Comparison of ENCODE assay signal across 8 cellular contexts in the genomic region with DNA sequence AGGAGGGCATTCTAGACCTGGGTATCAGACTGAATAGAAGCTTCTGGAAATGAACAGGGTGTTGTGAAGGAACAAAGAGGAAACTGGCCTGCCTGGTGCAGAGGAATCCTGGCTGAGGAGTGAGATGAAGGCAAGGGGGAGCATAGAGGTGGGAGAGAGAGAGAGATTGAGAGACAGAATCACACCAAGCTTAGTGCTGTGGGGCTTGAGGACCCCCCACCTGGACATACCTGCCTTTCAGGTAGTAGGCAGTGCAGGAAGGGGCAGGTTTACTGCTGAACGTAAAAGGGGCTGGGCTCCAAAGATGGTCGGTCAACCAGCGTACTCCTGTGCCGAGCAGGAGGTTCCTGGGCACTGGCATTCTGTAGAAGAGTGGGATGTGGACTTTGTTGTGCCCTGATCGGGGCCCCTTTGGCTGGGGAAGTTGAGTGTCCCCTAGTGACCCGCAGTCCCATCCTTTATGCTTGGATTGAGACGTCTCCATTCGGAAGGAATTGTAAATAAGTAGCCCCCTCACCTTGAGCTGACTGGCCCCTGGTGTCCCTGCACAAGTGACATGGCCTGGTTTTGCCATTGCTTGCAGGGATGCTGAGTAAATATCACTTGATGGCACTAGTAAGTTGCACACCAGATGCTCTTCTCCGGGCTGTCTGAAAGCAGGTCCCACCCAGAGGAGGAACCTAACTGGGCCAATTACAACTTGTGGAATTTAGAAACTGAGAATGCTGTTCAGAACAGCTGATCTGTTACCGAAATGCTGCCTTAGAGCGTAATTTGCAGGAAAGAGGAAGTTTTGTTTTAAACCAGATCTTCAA. TPM values are rescaled to one million over a fixed set of nuclear protein-coding genes. Genes with fewer than 3 reads are reported as not detected.
DNase-seq lines count a peak whose midpoint lies in the region; ATAC-seq and TF ChIP-seq lines count a peak whose summit lies in the region.

No MANE protein-coding gene starts in this region.

- peaks cover 60% of the 10 kb centered on the region for H3K79me2 ChIP-seq in GM23338 (replicated peaks; ENCODE audit: insufficient read depth)

- H3K9me3 Mint-ChIP-seq in GM23338 (peaks cover 6% of the 10 kb centered on the region; the same call in 2 of the 3 replicates), nephron (no peaks in the 10 kb centered on the region), type B pancreatic cell (no peaks in the 10 kb centered on the region)

- H3K27ac Mint-ChIP-seq in GM23338 (no peak overlapping the region), nephron (peak overlapping the region; percentile 26 to 41 (median 40)), type B pancreatic cell (peak overlapping the region; percentile 88)

- H3K4me3 Mint-ChIP-seq in GM23338 = peak overlapping the region; percentile 89
- H3K4me3 Mint-ChIP-seq in nephron = peak overlapping the region; percentile 83 to 93 (median 85)
- peak overlapping the region; percentile 89 for H3K4me3 Mint-ChIP-seq in type B pancreatic cell

- H3K4me2 ChIP-seq in GM23338 = peak overlapping the region; percentile 99

- H3K27ac ChIP-seq in GM23338 (ENCODE audit: low read depth) = no peak overlapping the region

- ATAC-seq in GM23338 = peak; percentile 6; the same call in 2 of the 3 replicates

- H3K4me3 ChIP-seq in GM23338 = peak overlapping the region; percentile 83

- peak; percentile 88 for DNase-seq in GM03348 (ENCODE audit: low spot score)
- DNase-seq in GM23338 (ENCODE audit: low spot score) = peak; percentile 41
- DNase-seq in NCI-H1694 treated with DMSO at 0.1 percent for 48 hours (lab: John Stamatoyannopoulos, UW) = peak; percentile 51
- DNase-seq in activated T-cell treated with anti-CD3 and anti-CD28 coated beads, Interleukin-2, amount 50 U/mL, for 48 hours = peak; percentile 43 to 56
- peak; percentile 87 for DNase-seq in fibroblast of peridontal ligament (ENCODE audit: extremely low read depth)
- DNase-seq in type B pancreatic cell (ENCODE audit: extremely low spot score, unreplicated experiment) = no peak
- DNase-seq in NCI-H187 treated with DMSO at 0.1 percent for 48 hours (lab: John Stamatoyannopoulos, UW) = no peak

- TF ChIP-seq CTCF in GM23338 (conservative IDR thresholded peaks at IDR 0.05; ENCODE audit: low read depth in 2 of 2) (no peak), nephron (IDR thresholded peaks at IDR 0.05; ENCODE audit: unreplicated experiment in 3 of 3) (no peak), type B pancreatic cell (conservative IDR thresholded peaks at IDR 0.05) (no peak)

- no peaks in the 10 kb centered on the region for H3K27me3 ChIP-seq in GM23338 (ENCODE audit: insufficient read depth)

- H3K36me3 Mint-ChIP-seq in GM23338 (ENCODE audit: low read depth) (0 out of 3 replicates have a peak, but pooled peaks cover under 1% of the 10 kb centered on the region), nephron (ENCODE audit: low read depth) (peaks cover 1% of the 10 kb centered on the region), type B pancreatic cell (peaks cover 8% of the 10 kb centered on the region)

- peaks cover 31% of the 10 kb centered on the region for H3K4me1 Mint-ChIP-seq in GM23338
- H3K4me1 Mint-ChIP-seq in nephron = peaks cover 30% of the 10 kb centered on the region
- H3K4me1 Mint-ChIP-seq in type B pancreatic cell (ENCODE audit: unreplicated experiment) = peaks cover 36% of the 10 kb centered on the region

- H3K36me3 ChIP-seq in GM23338 (ENCODE audit: insufficient read depth) = peaks cover 2% of the 10 kb centered on the region; the same call in 1 of the 2 replicates

- no peak overlapping the region for H2AFZ ChIP-seq in GM23338

- H4K20me1 ChIP-seq in GM23338 (replicated peaks; ENCODE audit: insufficient read depth) = peaks cover 37% of the 10 kb centered on the region

- H3F3A ChIP-seq in GM23338 (replicated peaks; ENCODE audit: low read depth) = peaks cover 5% of the 10 kb centered on the region; the same call in 1 of the 2 replicates

- peaks cover 19% of the 10 kb centered on the region for H3K4me1 ChIP-seq in GM23338 (ENCODE audit: insufficient read depth)

- peaks cover 6% of the 10 kb centered on the region for H3K27me3 Mint-ChIP-seq in GM23338 (ENCODE audit: insufficient read depth, low read depth, poor library complexity)
- H3K27me3 Mint-ChIP-seq in nephron (ENCODE audit: low read depth) = no peaks in the 10 kb centered on the region
- no peaks in the 10 kb centered on the region for H3K27me3 Mint-ChIP-seq in type B pancreatic cell

- no peaks in the 10 kb centered on the region for H3K9me2 ChIP-seq in GM23338 (ENCODE audit: insufficient read depth)

TF ChIP-seq in GM23338, 12 proteins besides CTCF, POLR2A, EP300 and RAD21 (continues in another document):
- TF ChIP-seq EZH2phosphoT487 (IDR thresholded peaks at IDR 0.05; ENCODE audit: unreplicated experiment) (no peak), CREB1 (CRISPR knock-in tag; IDR thresholded peaks at IDR 0.05; ENCODE audit: low read depth) (no peak), STAT1 (IDR thresholded peaks at IDR 0.05; ENCODE audit: unreplicated experiment) (no peak), POLR2AphosphoS5 (IDR thresholded peaks at IDR 0.05; ENCODE audit: low read depth) (no peak), JUNB (IDR thresholded peaks at IDR 0.05; ENCODE audit: unreplicated experiment) (no peak), ZNF331 (CRISPR knock-in tag; IDR thresholded peaks at IDR 0.05; ENCODE audit: low read depth) (no peak), NANOG (IDR thresholded peaks at IDR 0.05; ENCODE audit: borderline replicate concordance) (no peak)
- TF ChIP-seq, protein P1, sequence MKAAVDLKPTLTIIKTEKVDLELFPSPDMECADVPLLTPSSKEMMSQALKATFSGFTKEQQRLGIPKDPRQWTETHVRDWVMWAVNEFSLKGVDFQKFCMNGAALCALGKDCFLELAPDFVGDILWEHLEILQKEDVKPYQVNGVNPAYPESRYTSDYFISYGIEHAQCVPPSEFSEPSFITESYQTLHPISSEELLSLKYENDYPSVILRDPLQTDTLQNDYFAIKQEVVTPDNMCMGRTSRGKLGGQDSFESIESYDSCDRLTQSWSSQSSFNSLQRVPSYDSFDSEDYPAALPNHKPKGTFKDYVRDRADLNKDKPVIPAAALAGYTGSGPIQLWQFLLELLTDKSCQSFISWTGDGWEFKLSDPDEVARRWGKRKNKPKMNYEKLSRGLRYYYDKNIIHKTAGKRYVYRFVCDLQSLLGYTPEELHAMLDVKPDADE (IDR thresholded peaks at IDR 0.05) = no peak
- TF ChIP-seq, protein P2, sequence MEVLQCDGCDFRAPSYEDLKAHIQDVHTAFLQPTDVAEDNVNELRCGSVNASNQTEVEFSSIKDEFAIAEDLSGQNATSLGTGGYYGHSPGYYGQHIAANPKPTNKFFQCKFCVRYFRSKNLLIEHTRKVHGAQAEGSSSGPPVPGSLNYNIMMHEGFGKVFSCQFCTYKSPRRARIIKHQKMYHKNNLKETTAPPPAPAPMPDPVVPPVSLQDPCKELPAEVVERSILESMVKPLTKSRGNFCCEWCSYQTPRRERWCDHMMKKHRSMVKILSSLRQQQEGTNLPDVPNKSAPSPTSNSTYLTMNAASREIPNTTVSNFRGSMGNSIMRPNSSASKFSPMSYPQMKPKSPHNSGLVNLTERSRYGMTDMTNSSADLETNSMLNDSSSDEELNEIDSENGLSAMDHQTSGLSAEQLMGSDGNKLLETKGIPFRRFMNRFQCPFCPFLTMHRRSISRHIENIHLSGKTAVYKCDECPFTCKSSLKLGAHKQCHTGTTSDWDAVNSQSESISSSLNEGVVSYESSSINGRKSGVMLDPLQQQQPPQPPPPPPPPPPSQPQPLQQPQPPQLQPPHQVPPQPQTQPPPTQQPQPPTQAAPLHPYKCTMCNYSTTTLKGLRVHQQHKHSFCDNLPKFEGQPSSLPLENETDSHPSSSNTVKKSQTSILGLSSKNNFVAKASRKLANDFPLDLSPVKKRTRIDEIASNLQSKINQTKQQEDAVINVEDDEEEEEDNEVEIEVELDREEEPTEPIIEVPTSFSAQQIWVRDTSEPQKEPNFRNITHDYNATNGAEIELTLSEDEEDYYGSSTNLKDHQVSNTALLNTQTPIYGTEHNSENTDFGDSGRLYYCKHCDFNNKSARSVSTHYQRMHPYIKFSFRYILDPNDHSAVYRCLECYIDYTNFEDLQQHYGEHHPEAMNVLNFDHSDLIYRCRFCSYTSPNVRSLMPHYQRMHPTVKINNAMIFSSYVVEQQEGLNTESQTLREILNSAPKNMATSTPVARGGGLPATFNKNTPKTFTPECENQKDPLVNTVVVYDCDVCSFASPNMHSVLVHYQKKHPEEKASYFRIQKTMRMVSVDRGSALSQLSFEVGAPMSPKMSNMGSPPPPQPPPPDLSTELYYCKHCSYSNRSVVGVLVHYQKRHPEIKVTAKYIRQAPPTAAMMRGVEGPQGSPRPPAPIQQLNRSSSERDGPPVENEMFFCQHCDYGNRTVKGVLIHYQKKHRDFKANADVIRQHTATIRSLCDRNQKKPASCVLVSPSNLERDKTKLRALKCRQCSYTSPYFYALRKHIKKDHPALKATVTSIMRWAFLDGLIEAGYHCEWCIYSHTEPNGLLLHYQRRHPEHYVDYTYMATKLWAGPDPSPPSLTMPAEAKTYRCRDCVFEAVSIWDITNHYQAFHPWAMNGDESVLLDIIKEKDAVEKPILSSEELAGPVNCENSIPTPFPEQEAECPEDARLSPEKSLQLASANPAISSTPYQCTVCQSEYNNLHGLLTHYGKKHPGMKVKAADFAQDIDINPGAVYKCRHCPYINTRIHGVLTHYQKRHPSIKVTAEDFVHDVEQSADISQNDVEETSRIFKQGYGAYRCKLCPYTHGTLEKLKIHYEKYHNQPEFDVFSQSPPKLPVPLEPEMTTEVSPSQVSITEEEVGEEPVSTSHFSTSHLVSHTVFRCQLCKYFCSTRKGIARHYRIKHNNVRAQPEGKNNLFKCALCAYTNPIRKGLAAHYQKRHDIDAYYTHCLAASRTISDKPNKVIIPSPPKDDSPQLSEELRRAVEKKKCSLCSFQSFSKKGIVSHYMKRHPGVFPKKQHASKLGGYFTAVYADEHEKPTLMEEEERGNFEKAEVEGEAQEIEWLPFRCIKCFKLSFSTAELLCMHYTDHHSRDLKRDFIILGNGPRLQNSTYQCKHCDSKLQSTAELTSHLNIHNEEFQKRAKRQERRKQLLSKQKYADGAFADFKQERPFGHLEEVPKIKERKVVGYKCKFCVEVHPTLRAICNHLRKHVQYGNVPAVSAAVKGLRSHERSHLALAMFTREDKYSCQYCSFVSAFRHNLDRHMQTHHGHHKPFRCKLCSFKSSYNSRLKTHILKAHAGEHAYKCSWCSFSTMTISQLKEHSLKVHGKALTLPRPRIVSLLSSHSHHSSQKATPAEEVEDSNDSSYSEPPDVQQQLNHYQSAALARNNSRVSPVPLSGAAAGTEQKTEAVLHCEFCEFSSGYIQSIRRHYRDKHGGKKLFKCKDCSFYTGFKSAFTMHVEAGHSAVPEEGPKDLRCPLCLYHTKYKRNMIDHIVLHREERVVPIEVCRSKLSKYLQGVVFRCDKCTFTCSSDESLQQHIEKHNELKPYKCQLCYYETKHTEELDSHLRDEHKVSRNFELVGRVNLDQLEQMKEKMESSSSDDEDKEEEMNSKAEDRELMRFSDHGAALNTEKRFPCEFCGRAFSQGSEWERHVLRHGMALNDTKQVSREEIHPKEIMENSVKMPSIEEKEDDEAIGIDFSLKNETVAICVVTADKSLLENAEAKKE (CRISPR knock-in tag; IDR thresholded peaks at IDR 0.05) = no peak

RNA-seq across cellular contexts. Expression of gene UBE2F, which starts 1.4 kb away (rescaled TPM):
- total RNA-seq in GM23338 (2014; rRNA removed; shearing (Covaris generic)) = 56.7 and 106 TPM in 2 replicates
- polyA plus RNA-seq in GM23338 (2016; fragmentation: Nextera tagmentation; extraction: Ambion mirVana) = 91.3 and 98.2 TPM in 2 replicates
- total RNA-seq in type B pancreatic cell (ENCODE audit: low replicate concordance) = 43.1 and 49.6 TPM in 2 replicates

Comparison
In these comparisons a context has a peak if more than half of its experiments do, and no peak if none do; other contexts are left out.
1. DNase-seq: peak in GM03348 (single experiment), GM23338 (single experiment), NCI-H1694 treated with DMSO at 0.1 percent for 48 hours (single experiment), activated T-cell treated with anti-CD3 and anti-CD28 coated beads, Interleukin-2, amount 50 U/mL, for 48 hours (2 of 2) and fibroblast of peridontal ligament (single experiment); none in type B pancreatic cell (single experiment) and NCI-H187 treated with DMSO at 0.1 percent for 48 hours (single experiment).
2. Peak in every context shown above with its lines, with median percentiles within 50 percentile points of each other: H3K4me3 Mint-ChIP-seq.